Comparison of ENCODE assay signal across 2 cellular contexts in the genomic region with DNA sequence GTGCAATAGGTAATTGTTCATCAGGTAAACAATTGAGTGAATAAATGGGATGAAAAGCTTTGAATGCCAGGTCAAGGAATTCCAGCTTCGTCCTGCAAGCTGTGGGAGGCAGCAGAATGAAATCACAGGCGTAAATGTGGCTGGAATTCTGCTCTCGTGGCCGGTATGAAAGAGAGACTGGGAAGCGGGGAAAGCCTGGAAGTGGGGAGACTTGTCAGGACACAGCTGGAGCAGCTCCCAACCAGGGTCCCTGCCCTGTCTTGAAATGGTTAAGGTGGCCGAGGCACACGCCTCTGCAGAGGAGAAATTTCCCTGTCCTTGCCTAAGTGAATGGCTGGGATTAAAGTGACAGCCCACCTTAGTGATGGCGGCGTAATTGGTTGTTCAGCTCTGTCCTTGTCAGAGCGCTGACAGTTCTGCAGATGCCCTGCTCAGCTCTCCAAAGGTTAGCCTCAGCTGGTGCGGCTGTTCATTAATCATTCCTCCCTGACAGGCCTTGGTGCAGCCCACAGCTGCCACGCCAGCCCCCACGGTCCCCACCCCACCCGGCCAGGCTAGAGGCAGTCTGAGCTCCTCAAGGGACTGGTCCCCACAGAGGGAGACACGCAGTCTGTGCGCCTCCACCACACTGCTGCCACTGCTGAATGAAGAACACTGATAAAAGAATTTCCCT.
TF ChIP-seq lines count a peak whose summit lies in the region.

No MANE protein-coding gene starts in this region.

TF ChIP-seq in HEK293T, 16 proteins besides CTCF, POLR2A, EP300 and RAD21:
- no peak for TF ChIP-seq FOXA1 (IDR thresholded peaks at IDR 0.05)
- TF ChIP-seq, protein P1, sequence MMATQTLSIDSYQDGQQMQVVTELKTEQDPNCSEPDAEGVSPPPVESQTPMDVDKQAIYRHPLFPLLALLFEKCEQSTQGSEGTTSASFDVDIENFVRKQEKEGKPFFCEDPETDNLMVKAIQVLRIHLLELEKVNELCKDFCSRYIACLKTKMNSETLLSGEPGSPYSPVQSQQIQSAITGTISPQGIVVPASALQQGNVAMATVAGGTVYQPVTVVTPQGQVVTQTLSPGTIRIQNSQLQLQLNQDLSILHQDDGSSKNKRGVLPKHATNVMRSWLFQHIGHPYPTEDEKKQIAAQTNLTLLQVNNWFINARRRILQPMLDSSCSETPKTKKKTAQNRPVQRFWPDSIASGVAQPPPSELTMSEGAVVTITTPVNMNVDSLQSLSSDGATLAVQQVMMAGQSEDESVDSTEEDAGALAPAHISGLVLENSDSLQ (IDR thresholded peaks at IDR 0.05) = 0 out of 2 replicates have a peak, but pooled peaks have one; percentile 15

TF ChIP-seq in H1, 55 proteins besides CTCF, POLR2A, EP300 and RAD21:
- TF ChIP-seq SIRT6 (IDR thresholded peaks at IDR 0.05; ENCODE audit: low read length) (no peak), POLR2AphosphoS5 (IDR thresholded peaks at IDR 0.05; ENCODE audit: low read depth, low read length) (0 out of 2 replicates have a peak, but pooled peaks have one; percentile 23)
TF ChIP-seq in H1: peak in this region for 1.
